In genomic region chr2:98099939-98100743, GRCh38 we compare ENCODE assay signal across 1 cellular context.
TF ChIP-seq lines count a peak whose summit lies in the region.

No MANE protein-coding gene starts in this region.

TF ChIP-seq in HepG2, 621 proteins besides CTCF, POLR2A, EP300 and RAD21:
- TF ChIP-seq ATF7 (IDR thresholded peaks at IDR 0.05) (peak; percentile 61), ATF7 (CRISPR knock-in tag; IDR thresholded peaks at IDR 0.05) (no peak), MED13 (CRISPR knock-in tag; IDR thresholded peaks at IDR 0.05) (no peak), PHF5A (CRISPR knock-in tag; IDR thresholded peaks at IDR 0.05; ENCODE audit: low read depth, unreplicated experiment) (no peak), REPIN1 (CRISPR knock-in tag; IDR thresholded peaks at IDR 0.05; ENCODE audit: borderline replicate concordance, low read depth) (no peak), TBP (CRISPR knock-in tag; IDR thresholded peaks at IDR 0.05) (no peak), RFX1 (IDR thresholded peaks at IDR 0.05) (no peak), HCFC1 (IDR thresholded peaks at IDR 0.05; ENCODE audit: low read depth, low read length) (no peak), BRD4 (CRISPR knock-in tag; IDR thresholded peaks at IDR 0.05) (no peak), ZNF136 (CRISPR knock-in tag; IDR thresholded peaks at IDR 0.05; ENCODE audit: low read depth) (no peak), ATF6 (CRISPR knock-in tag; conservative IDR thresholded peaks at IDR 0.05) (no peak), CREB1 (IDR thresholded peaks at IDR 0.05) (0 out of 2 replicates have a peak, but pooled peaks have one; percentile 34), CREB1 (CRISPR knock-in tag; IDR thresholded peaks at IDR 0.05) (no peak), DZIP1 (CRISPR knock-in tag; IDR thresholded peaks at IDR 0.05) (no peak), YY1 (IDR thresholded peaks at IDR 0.05; ENCODE audit: insufficient read depth, insufficient replicate concordance, low read depth, low read length) (no peak), NPAS2 (CRISPR knock-in tag; IDR thresholded peaks at IDR 0.05; ENCODE audit: borderline replicate concordance) (no peak), BCL6 (CRISPR knock-in tag; IDR thresholded peaks at IDR 0.05) (no peak)
